Comparison of ENCODE assay signal across 22 cellular contexts in genomic region chr6:12431023-12431422, GRCh38.
DNase-seq lines count a peak whose midpoint lies in the region; ATAC-seq, FAIRE-seq and TF ChIP-seq lines count a peak whose summit lies in the region.
"Had no signal": no experiment of that assay in that cellular context is flagged by ENCODE, and none has a peak within 500 bp of the region (broad histone marks: within the 10 kb centered on the region; RNA-seq: fewer than 3 reads in every experiment).

No MANE protein-coding gene starts in this region.

- ATAC-seq in GM23338 = peak; percentile 79
- peak; percentile 46; the same call in 1 of the 2 replicates for ATAC-seq in WTC11
- no peak for ATAC-seq in GM21515 (IDR thresholded peaks at IDR 0.05; ENCODE audit: unreplicated experiment)

- no peak for TF ChIP-seq CTCF in GM23338 (conservative IDR thresholded peaks at IDR 0.05; ENCODE audit: low read depth in 2 of 2)
- no peak for TF ChIP-seq CTCF in WTC11 (IDR thresholded peaks at IDR 0.05)
- no peak for TF ChIP-seq CTCF in CD14-positive monocyte (IDR thresholded peaks at IDR 0.05)
- no peak for TF ChIP-seq CTCF in kidney (IDR thresholded peaks at IDR 0.05; ENCODE audit: borderline replicate concordance, extremely low read depth, insufficient read depth)

- POLR2A ChIA-PET in WTC11 (lab: Charles Lee) = no interaction called here

- H3K4me3 Mint-ChIP-seq in GM23338 (peak overlapping the region; percentile 8; the same call in 1 of the 3 replicates), WTC11 (peak overlapping the region; percentile 25; the same call in 1 of the 2 replicates), CD14-positive monocyte (no peak overlapping the region)
- H3K4me3 Mint-ChIP-seq: B cell; CD4-positive, alpha-beta T cell; CD8-positive, alpha-beta memory T cell had no signal

- peaks cover 40% of the 10 kb centered on the region for H3K4me1 ChIP-seq in GM23338 (ENCODE audit: insufficient read depth)
- H3K4me1 ChIP-seq in HUES64 (ENCODE audit: insufficient read depth, low read length) = peaks cover 41% of the 10 kb centered on the region
- no peaks in the 10 kb centered on the region for H3K4me1 ChIP-seq in kidney (ENCODE audit: control insufficient read depth in 1 of 2, insufficient read depth in 1 of 2, low read depth in 1 of 2, low read length in 2 of 2)

- peaks cover 13% of the 10 kb centered on the region; the same call in 1 of the 2 replicates for H3K9me3 ChIP-seq in HUES64 (ENCODE audit: insufficient read depth, low read depth, low read length)
- peaks cover 0 to 5% of the 10 kb centered on the region in 2 donors for H3K9me3 ChIP-seq in kidney (ENCODE audit: control insufficient read depth in 1 of 2, low read length in 2 of 2)
- H3K9me3 ChIP-seq: BLaER1 had no signal

- WGBS in HUES64 = 9% methylated on average over 1 of the region's 3 CpGs

- FAIRE-seq in kidney (lab: Jason Lieb, UNC) = no peak
- FAIRE-seq: A204.1, GM12891 had no signal

- peaks cover 23% of the 10 kb centered on the region for H3K9me3 Mint-ChIP-seq in GM23338
- peaks cover 28% of the 10 kb centered on the region for H3K9me3 Mint-ChIP-seq in WTC11
- H3K9me3 Mint-ChIP-seq in CD14-positive monocyte = peaks cover 0 to 6% (median 0%) of the 10 kb centered on the region in 7 donors

- H4K20me1 ChIP-seq in GM23338 (replicated peaks; ENCODE audit: insufficient read depth) = no peaks in the 10 kb centered on the region
- H4K20me1 ChIP-seq: BLaER1 had no signal

- H3K4me1 Mint-ChIP-seq in GM23338 (peaks cover 55% of the 10 kb centered on the region), WTC11 (peaks cover 56% of the 10 kb centered on the region), CD14-positive monocyte (no peaks in the 10 kb centered on the region)
- H3K4me1 Mint-ChIP-seq: CD8-positive, alpha-beta memory T cell had no signal

- 0 out of 2 replicates have a peak overlapping the region, but pooled peaks have one; percentile 24 for H3K4me2 ChIP-seq in GM23338
- H3K4me2 ChIP-seq: BLaER1 had no signal

- H3F3A ChIP-seq in GM23338 (replicated peaks; ENCODE audit: low read depth) = no peaks in the 10 kb centered on the region

- H3K9ac ChIP-seq in HUES64 (ENCODE audit: low read depth, low read length) (no peak overlapping the region), kidney (ENCODE audit: low read length in 2 of 2) (no peak overlapping the region)
- H3K9ac ChIP-seq: BLaER1, GM23248 had no signal

- H3K36me3 ChIP-seq in GM23338 (ENCODE audit: insufficient read depth) (peaks cover 9% of the 10 kb centered on the region), HUES64 (ENCODE audit: insufficient read depth, low read length) (no peaks in the 10 kb centered on the region), kidney (ENCODE audit: control insufficient read depth in 1 of 2, insufficient read depth in 2 of 2, low read length in 2 of 2) (no peaks in the 10 kb centered on the region)
- H3K36me3 ChIP-seq: BLaER1 had no signal

- H3K36me3 Mint-ChIP-seq in GM23338 (ENCODE audit: low read depth) (peaks cover 19% of the 10 kb centered on the region), WTC11 (peaks cover 24% of the 10 kb centered on the region), CD14-positive monocyte (no peaks in the 10 kb centered on the region)
- H3K36me3 Mint-ChIP-seq: CD8-positive, alpha-beta memory T cell had no signal

- H3K27ac ChIP-seq in GM23338 (ENCODE audit: low read depth) (peak overlapping the region; percentile 82), HUES64 (ENCODE audit: low read depth, low read length) (peak overlapping the region; percentile 59; the same call in 1 of the 2 replicates), kidney (ENCODE audit: low read depth in 2 of 2, low read length in 2 of 2) (no peak overlapping the region)
- H3K27ac ChIP-seq: 22Rv1, BLaER1, C4-2B, GM23248 had no signal

- H3K9me2 ChIP-seq in GM23338 (ENCODE audit: insufficient read depth) = no peaks in the 10 kb centered on the region

- H3K27me3 ChIP-seq in GM23338 (ENCODE audit: insufficient read depth) (no peaks in the 10 kb centered on the region), HUES64 (ENCODE audit: insufficient read depth, low read length) (no peaks in the 10 kb centered on the region)
- H3K27me3 ChIP-seq: BLaER1 had no signal

- H3K79me2 ChIP-seq in GM23338 (replicated peaks; ENCODE audit: insufficient read depth) = no peaks in the 10 kb centered on the region

- CTCF ChIA-PET in WTC11 (lab: Charles Lee) = interaction anchor here (1.2 kb wide), 1 partner anchor 10 kb away, joined by 4 read pairs; no protein-coding TSS in a partner anchor

- H3K27ac Mint-ChIP-seq in GM23338 (peak overlapping the region; percentile 45; the same call in 1 of the 2 replicates), WTC11 (peak overlapping the region; percentile 64; the same call in 1 of the 2 replicates), CD14-positive monocyte (no peak overlapping the region)
- H3K27ac Mint-ChIP-seq: B cell; CD4-positive, alpha-beta T cell; CD8-positive, alpha-beta memory T cell had no signal

- H2AFZ ChIP-seq in GM23338 = no peak overlapping the region
- H2AFZ ChIP-seq: GM23248 had no signal

- intact Hi-C loops in CD14-positive monocyte (cut with micrococcal nuclease) (no loop called here), kidney (cut with DNase I) (no loop called here)

- DNase-seq in GM23338 (ENCODE audit: low spot score) (peak; percentile 72), WTC11 (ENCODE audit: low spot score) (no peak), iPS DF 19.7 (ENCODE audit: low read depth, low spot score) (peak; percentile 59), CD14-positive monocyte (ENCODE audit: low spot score) (no peak), kidney (no peak), retina (no peak)
- DNase-seq: Calu3; CD4-positive, alpha-beta T cell; CD8-positive, alpha-beta memory T cell; DMS53; DMS79 treated with DMSO at 0.1 percent for 48 hours; GF-D8; GM23248; HCEC 1CT had no signal

- no peak overlapping the region for H3K4me3 ChIP-seq in GM23338
- no peak overlapping the region for H3K4me3 ChIP-seq in HUES64 (ENCODE audit: low read length)
- H3K4me3 ChIP-seq in kidney (ENCODE audit: low read length in 2 of 2) = no peak overlapping the region
- H3K4me3 ChIP-seq: BLaER1, GM23248 had no signal

- H3K27me3 Mint-ChIP-seq in GM23338 (ENCODE audit: insufficient read depth, low read depth, poor library complexity) = peaks cover 2% of the 10 kb centered on the region
- no peaks in the 10 kb centered on the region for H3K27me3 Mint-ChIP-seq in WTC11 (ENCODE audit: low read depth)
- H3K27me3 Mint-ChIP-seq in CD14-positive monocyte (ENCODE audit: low read depth in 3 of 3) = peaks cover 0 to 2% (median 0%) of the 10 kb centered on the region in 3 donors
- H3K27me3 Mint-ChIP-seq: CD8-positive, alpha-beta memory T cell had no signal

TF ChIP-seq in GM23338, 12 proteins besides CTCF, POLR2A, EP300 and RAD21 (continues in another document):
- peak; percentile 65 for TF ChIP-seq NANOG (IDR thresholded peaks at IDR 0.05; ENCODE audit: borderline replicate concordance)
- TF ChIP-seq EZH2 (IDR thresholded peaks at IDR 0.05; ENCODE audit: low read depth, unreplicated experiment) = no peak
- TF ChIP-seq, protein P1, sequence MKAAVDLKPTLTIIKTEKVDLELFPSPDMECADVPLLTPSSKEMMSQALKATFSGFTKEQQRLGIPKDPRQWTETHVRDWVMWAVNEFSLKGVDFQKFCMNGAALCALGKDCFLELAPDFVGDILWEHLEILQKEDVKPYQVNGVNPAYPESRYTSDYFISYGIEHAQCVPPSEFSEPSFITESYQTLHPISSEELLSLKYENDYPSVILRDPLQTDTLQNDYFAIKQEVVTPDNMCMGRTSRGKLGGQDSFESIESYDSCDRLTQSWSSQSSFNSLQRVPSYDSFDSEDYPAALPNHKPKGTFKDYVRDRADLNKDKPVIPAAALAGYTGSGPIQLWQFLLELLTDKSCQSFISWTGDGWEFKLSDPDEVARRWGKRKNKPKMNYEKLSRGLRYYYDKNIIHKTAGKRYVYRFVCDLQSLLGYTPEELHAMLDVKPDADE (IDR thresholded peaks at IDR 0.05) = no peak
- TF ChIP-seq JUNB (IDR thresholded peaks at IDR 0.05; ENCODE audit: unreplicated experiment) = no peak

TF ChIP-seq in WTC11, 78 proteins besides CTCF, POLR2A, EP300 and RAD21:
- TF ChIP-seq NFATC4 (CRISPR knock-in tag; IDR thresholded peaks at IDR 0.05) = no peak
- no peak for TF ChIP-seq ZNF425 (CRISPR knock-in tag; conservative IDR thresholded peaks at IDR 0.05)
- TF ChIP-seq USF2 (CRISPR knock-in tag; IDR thresholded peaks at IDR 0.05) = peak; percentile 30; the same call in 1 of the 2 replicates
- no peak for TF ChIP-seq ESRRA (CRISPR knock-in tag; IDR thresholded peaks at IDR 0.05; ENCODE audit: borderline replicate concordance)
- TF ChIP-seq ZNF416 (CRISPR knock-in tag; IDR thresholded peaks at IDR 0.05) = no peak

Comparison
In these comparisons a context has a peak if more than half of its experiments do, and no peak if none do; other contexts are left out.
1. DNase-seq: peak in GM23338 (single experiment) and iPS DF 19.7 (single experiment); none in WTC11 (single experiment), CD14-positive monocyte (single experiment), kidney (single experiment) and retina (single experiment).
2. H3K27ac ChIP-seq: peak in GM23338 (single experiment) and HUES64 (single experiment); none in kidney (0 of 2).
3. H3K27ac Mint-ChIP-seq: peak in GM23338 (single experiment) and WTC11 (single experiment); none in CD14-positive monocyte (0 of 7).
4. H3K4me3 Mint-ChIP-seq: peak in GM23338 (single experiment) and WTC11 (single experiment); none in CD14-positive monocyte (0 of 2).